3 cellular contexts compared by ENCODE assay signal in the genomic region with DNA sequence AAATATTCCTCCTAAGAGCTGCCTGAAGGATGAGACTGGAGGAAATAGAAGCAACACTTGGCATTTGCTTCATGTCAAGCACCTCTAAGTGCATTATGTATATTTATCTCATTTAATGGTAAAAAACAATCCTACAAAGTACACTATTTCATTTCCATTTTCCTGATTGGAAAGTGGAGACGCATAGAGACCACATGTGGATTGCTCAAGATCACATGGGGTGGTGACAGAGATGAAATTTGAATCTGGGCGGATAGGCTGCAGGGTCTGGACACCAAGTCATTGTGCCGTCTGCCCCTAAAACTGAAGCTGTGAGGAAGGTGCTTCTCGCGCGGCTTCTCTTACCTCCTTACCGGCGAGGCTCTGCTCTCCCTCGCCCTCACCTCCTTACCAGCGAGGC.
A peak's percentile ranks its signal among the peaks of the same experiment; 100 is the strongest.
TF ChIP-seq lines count a peak whose summit lies in the region.

No MANE protein-coding gene starts in this region.

TF ChIP-seq in HepG2, 621 proteins besides CTCF, POLR2A, EP300 and RAD21:
- TF ChIP-seq ZNF138 (CRISPR knock-in tag; IDR thresholded peaks at IDR 0.05; ENCODE audit: low read depth) (no peak), ZKSCAN5 (CRISPR knock-in tag; IDR thresholded peaks at IDR 0.05) (0 out of 2 replicates have a peak, but pooled peaks have one; percentile 25)
- TF ChIP-seq, protein P1, sequence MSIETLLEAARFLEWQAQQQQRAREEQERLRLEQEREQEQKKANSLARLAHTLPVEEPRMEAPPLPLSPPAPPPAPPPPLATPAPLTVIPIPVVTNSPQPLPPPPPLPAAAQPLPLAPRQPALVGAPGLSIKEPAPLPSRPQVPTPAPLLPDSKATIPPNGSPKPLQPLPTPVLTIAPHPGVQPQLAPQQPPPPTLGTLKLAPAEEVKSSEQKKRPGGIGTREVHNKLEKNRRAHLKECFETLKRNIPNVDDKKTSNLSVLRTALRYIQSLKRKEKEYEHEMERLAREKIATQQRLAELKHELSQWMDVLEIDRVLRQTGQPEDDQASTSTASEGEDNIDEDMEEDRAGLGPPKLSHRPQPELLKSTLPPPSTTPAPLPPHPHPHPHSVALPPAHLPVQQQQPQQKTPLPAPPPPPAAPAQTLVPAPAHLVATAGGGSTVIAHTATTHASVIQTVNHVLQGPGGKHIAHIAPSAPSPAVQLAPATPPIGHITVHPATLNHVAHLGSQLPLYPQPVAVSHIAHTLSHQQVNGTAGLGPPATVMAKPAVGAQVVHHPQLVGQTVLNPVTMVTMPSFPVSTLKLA (IDR thresholded peaks at IDR 0.05) = peak; percentile 95

TF ChIP-seq in GM23338, 12 proteins besides CTCF, POLR2A, EP300 and RAD21 (continues in another document):
- TF ChIP-seq ZNF331 (CRISPR knock-in tag; IDR thresholded peaks at IDR 0.05; ENCODE audit: low read depth) (no peak), STAT1 (IDR thresholded peaks at IDR 0.05; ENCODE audit: unreplicated experiment) (no peak), EZH2 (IDR thresholded peaks at IDR 0.05; ENCODE audit: low read depth, unreplicated experiment) (no peak), JUNB (IDR thresholded peaks at IDR 0.05; ENCODE audit: unreplicated experiment) (no peak), EZH2phosphoT487 (IDR thresholded peaks at IDR 0.05; ENCODE audit: unreplicated experiment) (no peak), CREB1 (CRISPR knock-in tag; IDR thresholded peaks at IDR 0.05; ENCODE audit: low read depth) (no peak), NANOG (IDR thresholded peaks at IDR 0.05; ENCODE audit: borderline replicate concordance) (no peak), ZNF114 (CRISPR knock-in tag; IDR thresholded peaks at IDR 0.05) (no peak), POLR2AphosphoS5 (IDR thresholded peaks at IDR 0.05; ENCODE audit: low read depth) (no peak)
- TF ChIP-seq, protein P2, sequence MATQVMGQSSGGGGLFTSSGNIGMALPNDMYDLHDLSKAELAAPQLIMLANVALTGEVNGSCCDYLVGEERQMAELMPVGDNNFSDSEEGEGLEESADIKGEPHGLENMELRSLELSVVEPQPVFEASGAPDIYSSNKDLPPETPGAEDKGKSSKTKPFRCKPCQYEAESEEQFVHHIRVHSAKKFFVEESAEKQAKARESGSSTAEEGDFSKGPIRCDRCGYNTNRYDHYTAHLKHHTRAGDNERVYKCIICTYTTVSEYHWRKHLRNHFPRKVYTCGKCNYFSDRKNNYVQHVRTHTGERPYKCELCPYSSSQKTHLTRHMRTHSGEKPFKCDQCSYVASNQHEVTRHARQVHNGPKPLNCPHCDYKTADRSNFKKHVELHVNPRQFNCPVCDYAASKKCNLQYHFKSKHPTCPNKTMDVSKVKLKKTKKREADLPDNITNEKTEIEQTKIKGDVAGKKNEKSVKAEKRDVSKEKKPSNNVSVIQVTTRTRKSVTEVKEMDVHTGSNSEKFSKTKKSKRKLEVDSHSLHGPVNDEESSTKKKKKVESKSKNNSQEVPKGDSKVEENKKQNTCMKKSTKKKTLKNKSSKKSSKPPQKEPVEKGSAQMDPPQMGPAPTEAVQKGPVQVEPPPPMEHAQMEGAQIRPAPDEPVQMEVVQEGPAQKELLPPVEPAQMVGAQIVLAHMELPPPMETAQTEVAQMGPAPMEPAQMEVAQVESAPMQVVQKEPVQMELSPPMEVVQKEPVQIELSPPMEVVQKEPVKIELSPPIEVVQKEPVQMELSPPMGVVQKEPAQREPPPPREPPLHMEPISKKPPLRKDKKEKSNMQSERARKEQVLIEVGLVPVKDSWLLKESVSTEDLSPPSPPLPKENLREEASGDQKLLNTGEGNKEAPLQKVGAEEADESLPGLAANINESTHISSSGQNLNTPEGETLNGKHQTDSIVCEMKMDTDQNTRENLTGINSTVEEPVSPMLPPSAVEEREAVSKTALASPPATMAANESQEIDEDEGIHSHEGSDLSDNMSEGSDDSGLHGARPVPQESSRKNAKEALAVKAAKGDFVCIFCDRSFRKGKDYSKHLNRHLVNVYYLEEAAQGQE (IDR thresholded peaks at IDR 0.05; ENCODE audit: unreplicated experiment) = no peak
- TF ChIP-seq, protein P3, sequence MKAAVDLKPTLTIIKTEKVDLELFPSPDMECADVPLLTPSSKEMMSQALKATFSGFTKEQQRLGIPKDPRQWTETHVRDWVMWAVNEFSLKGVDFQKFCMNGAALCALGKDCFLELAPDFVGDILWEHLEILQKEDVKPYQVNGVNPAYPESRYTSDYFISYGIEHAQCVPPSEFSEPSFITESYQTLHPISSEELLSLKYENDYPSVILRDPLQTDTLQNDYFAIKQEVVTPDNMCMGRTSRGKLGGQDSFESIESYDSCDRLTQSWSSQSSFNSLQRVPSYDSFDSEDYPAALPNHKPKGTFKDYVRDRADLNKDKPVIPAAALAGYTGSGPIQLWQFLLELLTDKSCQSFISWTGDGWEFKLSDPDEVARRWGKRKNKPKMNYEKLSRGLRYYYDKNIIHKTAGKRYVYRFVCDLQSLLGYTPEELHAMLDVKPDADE (IDR thresholded peaks at IDR 0.05) = no peak

TF ChIP-seq in H1, 55 proteins besides CTCF, POLR2A, EP300 and RAD21:
- no peak for TF ChIP-seq CTBP2 (IDR thresholded peaks at IDR 0.05; ENCODE audit: borderline replicate concordance, insufficient read depth, insufficient read length, low read length)
- no peak for TF ChIP-seq KDM4A (IDR thresholded peaks at IDR 0.05; ENCODE audit: low read depth, low read length, severe bottlenecking)
- no peak for TF ChIP-seq CREB1 (IDR thresholded peaks at IDR 0.05)
- no peak for TF ChIP-seq TBP (IDR thresholded peaks at IDR 0.05; ENCODE audit: low read depth, low read length)
- TF ChIP-seq RXRA (IDR thresholded peaks at IDR 0.05; ENCODE audit: insufficient read depth, low read depth, low read length) = no peak
- TF ChIP-seq, protein P4, sequence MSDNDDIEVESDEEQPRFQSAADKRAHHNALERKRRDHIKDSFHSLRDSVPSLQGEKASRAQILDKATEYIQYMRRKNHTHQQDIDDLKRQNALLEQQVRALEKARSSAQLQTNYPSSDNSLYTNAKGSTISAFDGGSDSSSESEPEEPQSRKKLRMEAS (IDR thresholded peaks at IDR 0.05) = no peak
- TF ChIP-seq, protein P5, sequence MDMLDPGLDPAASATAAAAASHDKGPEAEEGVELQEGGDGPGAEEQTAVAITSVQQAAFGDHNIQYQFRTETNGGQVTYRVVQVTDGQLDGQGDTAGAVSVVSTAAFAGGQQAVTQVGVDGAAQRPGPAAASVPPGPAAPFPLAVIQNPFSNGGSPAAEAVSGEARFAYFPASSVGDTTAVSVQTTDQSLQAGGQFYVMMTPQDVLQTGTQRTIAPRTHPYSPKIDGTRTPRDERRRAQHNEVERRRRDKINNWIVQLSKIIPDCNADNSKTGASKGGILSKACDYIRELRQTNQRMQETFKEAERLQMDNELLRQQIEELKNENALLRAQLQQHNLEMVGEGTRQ (IDR thresholded peaks at IDR 0.05; ENCODE audit: low read length) = no peak
- no peak for TF ChIP-seq JUN (IDR thresholded peaks at IDR 0.05; ENCODE audit: low read depth, low read length)
- TF ChIP-seq TAF1 (IDR thresholded peaks at IDR 0.05; ENCODE audit: low read depth, low read length) = no peak
- no peak for TF ChIP-seq ZNF274 (IDR thresholded peaks at IDR 0.05; ENCODE audit: borderline replicate concordance, extremely low read depth, low read length)
- TF ChIP-seq SRF (IDR thresholded peaks at IDR 0.05; ENCODE audit: low read depth, low read length) = no peak
- no peak for TF ChIP-seq MAFK (IDR thresholded peaks at IDR 0.05; ENCODE audit: low read depth, low read length)
- no peak for TF ChIP-seq CBX8 (IDR thresholded peaks at IDR 0.05; ENCODE audit: borderline replicate concordance, low read depth, low read length)
- TF ChIP-seq BACH1 (IDR thresholded peaks at IDR 0.05; ENCODE audit: low read length) = no peak
